ENCODE assay signal across 8 cellular contexts in genomic region chr7:1579481-1580421, GRCh38. TPM values are rescaled to one million over a fixed set of nuclear protein-coding genes. Genes with fewer than 3 reads are reported as not detected.
DNase-seq lines count a peak whose midpoint lies in the region; ATAC-seq and TF ChIP-seq lines count a peak whose summit lies in the region.

No MANE protein-coding gene starts in this region.

- H3K9me3 Mint-ChIP-seq in GM23338, result peaks cover 20% of the 10 kb centered on the region
- H3K9me3 Mint-ChIP-seq in central memory CD8-positive, alpha-beta T cell, result no peaks in the 10 kb centered on the region

- no peak overlapping the region for H3K4me3 ChIP-seq in GM23338

- no peaks in the 10 kb centered on the region for H3K79me2 ChIP-seq in GM23338 (replicated peaks; ENCODE audit: insufficient read depth)

- intact Hi-C loops in left colon (cut with DNase I, micrococcal nuclease), result loop anchor here in 1 of 2 donors (5.0 kb wide), 1 partner anchor 633 kb away; no protein-coding TSS in a partner anchor

- peak overlapping the region; percentile 12 for H3K27ac Mint-ChIP-seq in GM23338
- H3K27ac Mint-ChIP-seq in central memory CD8-positive, alpha-beta T cell (ENCODE audit: low read depth), result peak overlapping the region; percentile 16

- peaks cover 5% of the 10 kb centered on the region; the same call in 1 of the 2 replicates for H3F3A ChIP-seq in GM23338 (replicated peaks; ENCODE audit: low read depth)

- H3K36me3 ChIP-seq in GM23338 (ENCODE audit: insufficient read depth), result no peaks in the 10 kb centered on the region

- no peaks in the 10 kb centered on the region for H3K27me3 ChIP-seq in GM23338 (ENCODE audit: insufficient read depth)

- DNase-seq in COLO668 (lab: John Stamatoyannopoulos, UW; ENCODE audit: unreplicated experiment), result peak; percentile 76
- peak; percentile 92 for DNase-seq in GM23338 (ENCODE audit: low spot score)
- DNase-seq in NCI-H2196 (lab: John Stamatoyannopoulos, UW; ENCODE audit: unreplicated experiment), result peak; percentile 79
- peak; percentile 79 for DNase-seq in activated CD4-positive, CD25-positive, alpha-beta regulatory T cell treated with anti-CD3 and anti-CD28 coated beads, Interleukin-2, amount 50 U/mL, for 72 hours
- peak; percentile 42 to 50 for DNase-seq in central memory CD8-positive, alpha-beta T cell (ENCODE audit: low spot score in 2 of 2)
- DNase-seq in left colon, result peak; percentile 40 to 73
- DNase-seq in stimulated activated CD4-positive, alpha-beta T cell treated with anti-CD3 and anti-CD28 coated beads, Interleukin-4, amount 100 ng/mL, for 4 hours, result peak; percentile 57 to 71

- peak overlapping the region; percentile 48 for H3K4me2 ChIP-seq in GM23338

- H4K20me1 ChIP-seq in GM23338 (replicated peaks; ENCODE audit: insufficient read depth), result no peaks in the 10 kb centered on the region

- H3K36me3 Mint-ChIP-seq in GM23338 (ENCODE audit: low read depth), result peaks cover 32% of the 10 kb centered on the region
- H3K36me3 Mint-ChIP-seq in central memory CD8-positive, alpha-beta T cell (ENCODE audit: insufficient read depth), result peaks cover 2% of the 10 kb centered on the region

- H3K27me3 Mint-ChIP-seq in GM23338 (ENCODE audit: insufficient read depth, low read depth, poor library complexity), result peaks cover 21% of the 10 kb centered on the region
- H3K27me3 Mint-ChIP-seq in central memory CD8-positive, alpha-beta T cell, result no peaks in the 10 kb centered on the region

- peak; percentile 78 to 98 for TF ChIP-seq CTCF in GM23338 (conservative IDR thresholded peaks at IDR 0.05; ENCODE audit: low read depth in 2 of 2)

- ATAC-seq in GM23338, result peak; percentile 87
- peak; percentile 93 for ATAC-seq in central memory CD8-positive, alpha-beta T cell (replicated peaks; ENCODE audit: extremely low read depth, poor library complexity, severe bottlenecking)
- peak; percentile 97 for ATAC-seq in left colon
- no peak for ATAC-seq in HG02571 (IDR thresholded peaks at IDR 0.05; ENCODE audit: unreplicated experiment)

- H3K27ac ChIP-seq in GM23338 (ENCODE audit: low read depth), result no peak overlapping the region

- H3K9me2 ChIP-seq in GM23338 (ENCODE audit: insufficient read depth), result peaks cover 6% of the 10 kb centered on the region; the same call in 1 of the 2 replicates

- H3K4me3 Mint-ChIP-seq in GM23338, result peak overlapping the region; percentile 14; the same call in 1 of the 3 replicates
- H3K4me3 Mint-ChIP-seq in central memory CD8-positive, alpha-beta T cell, result no peak overlapping the region

- H3K4me1 ChIP-seq in GM23338 (ENCODE audit: insufficient read depth), result peaks cover 17% of the 10 kb centered on the region

- H2AFZ ChIP-seq in GM23338, result peak overlapping the region; percentile 34; the same call in 1 of the 2 replicates

- H3K4me1 Mint-ChIP-seq in GM23338, result peaks cover 36% of the 10 kb centered on the region
- H3K4me1 Mint-ChIP-seq in central memory CD8-positive, alpha-beta T cell, result peaks cover 15% of the 10 kb centered on the region

TF ChIP-seq in GM23338, 12 proteins besides CTCF, POLR2A, EP300 and RAD21 (continues in another document):
- TF ChIP-seq REST (IDR thresholded peaks at IDR 0.05; ENCODE audit: unreplicated experiment), result no peak
- TF ChIP-seq NANOG (IDR thresholded peaks at IDR 0.05; ENCODE audit: borderline replicate concordance), result no peak
- TF ChIP-seq ZNF462 (CRISPR knock-in tag; IDR thresholded peaks at IDR 0.05), result no peak
- TF ChIP-seq ZNF114 (CRISPR knock-in tag; IDR thresholded peaks at IDR 0.05), result no peak
- TF ChIP-seq ZNF331 (CRISPR knock-in tag; IDR thresholded peaks at IDR 0.05; ENCODE audit: low read depth), result no peak
- TF ChIP-seq POLR2AphosphoS5 (IDR thresholded peaks at IDR 0.05; ENCODE audit: low read depth), result no peak
- TF ChIP-seq JUNB (IDR thresholded peaks at IDR 0.05; ENCODE audit: unreplicated experiment), result no peak

RNA-seq across cellular contexts. Expression of gene PSMG3, which starts 9.9 kb away (rescaled TPM):
- 28.3 and 32.0 TPM in 2 replicates for total RNA-seq in GM23338 (2014; rRNA removed; shearing (Covaris generic))
- polyA plus RNA-seq in GM23338 (2016; fragmentation: Nextera tagmentation; extraction: Ambion mirVana), result 84.8 and 93.6 TPM in 2 replicates
- total RNA-seq in left colon, result 10 to 100 TPM; 29.3 to 35.0 TPM

RNA-seq across cellular contexts. Expression of gene TMEM184A, which starts 23.7 kb away (rescaled TPM):
- total RNA-seq in GM23338 (2014; rRNA removed; shearing (Covaris generic)), result 0.04 and 0.66 TPM in 2 replicates
- polyA plus RNA-seq in GM23338 (2016; fragmentation: Nextera tagmentation; extraction: Ambion mirVana), result 0.03 and 0.18 TPM in 2 replicates
- total RNA-seq in left colon, result 10 to 100 TPM; 57.6 to 58.3 TPM

RNA-seq across cellular contexts. Expression of gene MAFK, which starts 49.2 kb away (rescaled TPM):
- 14.2 and 19.3 TPM in 2 replicates for total RNA-seq in GM23338 (2014; rRNA removed; shearing (Covaris generic))
- polyA plus RNA-seq in GM23338 (2016; fragmentation: Nextera tagmentation; extraction: Ambion mirVana), result 4.4 and 5.1 TPM in 2 replicates
- 10 to 100 TPM; 42.9 to 45.8 TPM for total RNA-seq in left colon

Comparison
In these comparisons a context has a peak if more than half of its experiments do, and no peak if none do; other contexts are left out.
1. RNA of gene TMEM184A, which starts 23.7 kb away (total RNA-seq): 57.6 to 58.3 TPM in left colon; 0.04 to 0.66 TPM in GM23338; every median in the first group is over 10 times any median in the second.
2. Peak in every context shown above with its lines, with median percentiles within 50 percentile points of each other: DNase-seq.